Comparison of ENCODE assay signal across 14 cellular contexts in genomic region chr19:16415806-16416205, GRCh38. TPM values are rescaled to one million over a fixed set of nuclear protein-coding genes. Genes with fewer than 3 reads are reported as not detected.
DNase-seq lines count a peak whose midpoint lies in the region; ATAC-seq and TF ChIP-seq lines count a peak whose summit lies in the region.
"Had no signal": no experiment of that assay in that cellular context is flagged by ENCODE, and none has a peak within 500 bp of the region (broad histone marks: within the 10 kb centered on the region; RNA-seq: fewer than 3 reads in every experiment).

No MANE protein-coding gene starts in this region.

- no peaks in the 10 kb centered on the region for H3K27me3 ChIP-seq in osteoblast (ENCODE audit: insufficient read depth, low read length)
- H3K27me3 ChIP-seq in CD4-positive, alpha-beta T cell (ENCODE audit: control insufficient read depth, insufficient read depth, low read length): no peaks in the 10 kb centered on the region
- H3K27me3 ChIP-seq in Karpas-422 (ENCODE audit: low read length): no peaks in the 10 kb centered on the region
- H3K27me3 ChIP-seq: BLaER1 had no signal

- H2AFZ ChIP-seq in osteoblast (ENCODE audit: low read length): no peak overlapping the region
- H2AFZ ChIP-seq in Karpas-422 (ENCODE audit: low read length): no peak overlapping the region

- DNase-seq in activated CD8-positive, alpha-beta T cell treated with anti-CD3 and anti-CD28 coated beads, Interleukin-2, amount 10 ng/mL, durations not matched to agents 7 days and 5 days: no peak
- DNase-seq in activated CD8-positive, alpha-beta T cell treated with anti-CD3 and anti-CD28 coated beads for 36 hours: no peak
- no peak for DNase-seq in memory B cell (ENCODE audit: low spot score in 2 of 2)
- DNase-seq in osteoblast (ENCODE audit: insufficient read length, low spot score, missing footprints): peak; percentile 26
- DNase-seq in CD4-positive, alpha-beta T cell: no peak
- DNase-seq in Karpas-422: no peak
- DNase-seq: CD4-positive, alpha-beta memory T cell; EL; GOT3; H9 had no signal

- no peak overlapping the region for H3K4me3 Mint-ChIP-seq in activated CD8-positive, alpha-beta T cell treated with anti-CD3 and anti-CD28 coated beads, Interleukin-2, amount 10 ng/mL, durations not matched to agents 7 days and 5 days
- H3K4me3 Mint-ChIP-seq in activated CD8-positive, alpha-beta T cell treated with anti-CD3 and anti-CD28 coated beads for 36 hours: no peak overlapping the region
- peak overlapping the region; percentile 17 for H3K4me3 Mint-ChIP-seq in memory B cell
- H3K4me3 Mint-ChIP-seq in CD4-positive, alpha-beta T cell: no peak overlapping the region
- H3K4me3 Mint-ChIP-seq: CD4-positive, alpha-beta memory T cell; H9 had no signal

- ATAC-seq in activated CD8-positive, alpha-beta T cell treated with anti-CD3 and anti-CD28 coated beads, Interleukin-2, amount 10 ng/mL, durations not matched to agents 7 days and 5 days: no peak
- no peak for ATAC-seq in activated CD8-positive, alpha-beta T cell treated with anti-CD3 and anti-CD28 coated beads for 36 hours
- no peak for ATAC-seq in memory B cell (ENCODE audit: low read depth)
- no peak for ATAC-seq in HG03565 (IDR thresholded peaks at IDR 0.05; ENCODE audit: unreplicated experiment)
- no peak for ATAC-seq in CD4-positive, alpha-beta T cell (ENCODE audit: poor library complexity)
- ATAC-seq: K562 had no signal

- peak overlapping the region; percentile 61 for H3K27ac Mint-ChIP-seq in activated CD8-positive, alpha-beta T cell treated with anti-CD3 and anti-CD28 coated beads, Interleukin-2, amount 10 ng/mL, durations not matched to agents 7 days and 5 days
- H3K27ac Mint-ChIP-seq in activated CD8-positive, alpha-beta T cell treated with anti-CD3 and anti-CD28 coated beads for 36 hours: no peak overlapping the region
- H3K27ac Mint-ChIP-seq in memory B cell: peak overlapping the region; percentile 97
- H3K27ac Mint-ChIP-seq in CD4-positive, alpha-beta T cell: no peak overlapping the region
- H3K27ac Mint-ChIP-seq: H9 had no signal

- H3K9me2 ChIP-seq in Karpas-422 (replicated peaks; ENCODE audit: insufficient read depth, low read length): no peaks in the 10 kb centered on the region

- H3K9me3 Mint-ChIP-seq in activated CD8-positive, alpha-beta T cell treated with anti-CD3 and anti-CD28 coated beads, Interleukin-2, amount 10 ng/mL, durations not matched to agents 7 days and 5 days (ENCODE audit: insufficient read depth): no peaks in the 10 kb centered on the region
- no peaks in the 10 kb centered on the region for H3K9me3 Mint-ChIP-seq in activated CD8-positive, alpha-beta T cell treated with anti-CD3 and anti-CD28 coated beads for 36 hours
- no peaks in the 10 kb centered on the region for H3K9me3 Mint-ChIP-seq in memory B cell
- no peaks in the 10 kb centered on the region for H3K9me3 Mint-ChIP-seq in CD4-positive, alpha-beta T cell
- H3K9me3 Mint-ChIP-seq: CD4-positive, alpha-beta memory T cell; H9 had no signal

- H3K36me3 Mint-ChIP-seq in activated CD8-positive, alpha-beta T cell treated with anti-CD3 and anti-CD28 coated beads, Interleukin-2, amount 10 ng/mL, durations not matched to agents 7 days and 5 days (ENCODE audit: low read depth): peaks cover 30% of the 10 kb centered on the region
- peaks cover 31% of the 10 kb centered on the region for H3K36me3 Mint-ChIP-seq in activated CD8-positive, alpha-beta T cell treated with anti-CD3 and anti-CD28 coated beads for 36 hours (ENCODE audit: low read depth)
- H3K36me3 Mint-ChIP-seq in memory B cell: peaks cover 33% of the 10 kb centered on the region
- peaks cover 53% of the 10 kb centered on the region for H3K36me3 Mint-ChIP-seq in CD4-positive, alpha-beta T cell (ENCODE audit: low read depth)

- POLR2A ChIA-PET in activated CD8-positive, alpha-beta T cell treated with anti-CD3 and anti-CD28 coated beads, Interleukin-2, amount 10 ng/mL, durations not matched to agents 7 days and 5 days (lab: Charles Lee): interaction anchor here (1.1 kb wide), 1 partner anchor 8 kb away, joined by 3 read pairs; no protein-coding TSS in a partner anchor
- POLR2A ChIA-PET in activated CD8-positive, alpha-beta T cell treated with anti-CD3 and anti-CD28 coated beads for 36 hours (lab: Charles Lee): no interaction called here
- POLR2A ChIA-PET in CD4-positive, alpha-beta T cell (lab: Charles Lee): no interaction called here

- no peak for TF ChIP-seq CTCF in activated CD8-positive, alpha-beta T cell treated with anti-CD3 and anti-CD28 coated beads for 36 hours (IDR thresholded peaks at IDR 0.05)
- no peak for TF ChIP-seq CTCF in osteoblast (IDR thresholded peaks at IDR 0.05; ENCODE audit: extremely low read depth, low read depth, low read length)
- TF ChIP-seq CTCF in CD4-positive, alpha-beta T cell (IDR thresholded peaks at IDR 0.05): no peak

- H3K4me3 ChIP-seq in osteoblast (ENCODE audit: insufficient read depth, low read length) (no peak overlapping the region), Karpas-422 (ENCODE audit: low read length) (no peak overlapping the region)
- H3K4me3 ChIP-seq: BLaER1, K562 had no signal

- peaks cover 11% of the 10 kb centered on the region for H3K4me1 Mint-ChIP-seq in activated CD8-positive, alpha-beta T cell treated with anti-CD3 and anti-CD28 coated beads, Interleukin-2, amount 10 ng/mL, durations not matched to agents 7 days and 5 days (ENCODE audit: low read depth)
- H3K4me1 Mint-ChIP-seq in activated CD8-positive, alpha-beta T cell treated with anti-CD3 and anti-CD28 coated beads for 36 hours (ENCODE audit: low read depth): peaks cover 11% of the 10 kb centered on the region
- H3K4me1 Mint-ChIP-seq in memory B cell: peaks cover 27% of the 10 kb centered on the region
- H3K4me1 Mint-ChIP-seq in CD4-positive, alpha-beta T cell (ENCODE audit: low read depth): peaks cover 12% of the 10 kb centered on the region

- CTCF ChIA-PET in activated CD8-positive, alpha-beta T cell treated with anti-CD3 and anti-CD28 coated beads, Interleukin-2, amount 10 ng/mL, durations not matched to agents 7 days and 5 days (lab: Charles Lee): interaction anchor here (0.7 to 3.3 kb wide), 2 partner anchors 33 to 168 kb away, joined by 4 to 44 read pairs; no protein-coding TSS in a partner anchor
- CTCF ChIA-PET in activated CD8-positive, alpha-beta T cell treated with anti-CD3 and anti-CD28 coated beads for 36 hours (lab: Charles Lee): interaction anchor here (1.0 to 3.7 kb wide), 3 partner anchors 16 to 169 kb away, joined by 3 to 34 read pairs (median 6); no protein-coding TSS in a partner anchor
- CTCF ChIA-PET in CD4-positive, alpha-beta T cell (lab: Charles Lee): interaction anchor here (1.1 kb wide), 2 partner anchors 29 to 169 kb away, joined by 3 to 4 read pairs; no protein-coding TSS in a partner anchor

- H3K4me2 ChIP-seq in osteoblast (ENCODE audit: insufficient read depth, low read length): no peak overlapping the region
- no peak overlapping the region for H3K4me2 ChIP-seq in Karpas-422 (ENCODE audit: low read depth, low read length, poor library complexity, severe bottlenecking)
- H3K4me2 ChIP-seq: BLaER1 had no signal

- H3K27me3 Mint-ChIP-seq in activated CD8-positive, alpha-beta T cell treated with anti-CD3 and anti-CD28 coated beads, Interleukin-2, amount 10 ng/mL, durations not matched to agents 7 days and 5 days (ENCODE audit: low read depth): no peaks in the 10 kb centered on the region
- no peaks in the 10 kb centered on the region for H3K27me3 Mint-ChIP-seq in activated CD8-positive, alpha-beta T cell treated with anti-CD3 and anti-CD28 coated beads for 36 hours
- no peaks in the 10 kb centered on the region for H3K27me3 Mint-ChIP-seq in memory B cell
- H3K27me3 Mint-ChIP-seq in CD4-positive, alpha-beta T cell: no peaks in the 10 kb centered on the region
- H3K27me3 Mint-ChIP-seq: CD4-positive, alpha-beta memory T cell had no signal

- peaks cover 13% of the 10 kb centered on the region for H4K20me1 ChIP-seq in osteoblast (ENCODE audit: insufficient read depth, low read length)
- H4K20me1 ChIP-seq in Karpas-422 (ENCODE audit: insufficient read depth, low read depth, low read length): 0 out of 2 replicates have a peak, but pooled peaks cover 8% of the 10 kb centered on the region

- H3K9me3 ChIP-seq in osteoblast (ENCODE audit: low read depth, low read length): no peaks in the 10 kb centered on the region
- H3K9me3 ChIP-seq in CD4-positive, alpha-beta T cell (ENCODE audit: control insufficient read depth, low read length): no peaks in the 10 kb centered on the region
- H3K9me3 ChIP-seq in Karpas-422 (ENCODE audit: low read length): no peaks in the 10 kb centered on the region
- H3K9me3 ChIP-seq: BLaER1 had no signal

- H3K36me3 ChIP-seq in osteoblast (ENCODE audit: insufficient read depth, low read length) (peaks cover 58% of the 10 kb centered on the region), Karpas-422 (ENCODE audit: insufficient read depth, low read length) (peaks cover 26% of the 10 kb centered on the region)

- H3K9ac ChIP-seq in Karpas-422 (ENCODE audit: low read length): no peak overlapping the region
- H3K9ac ChIP-seq: BLaER1 had no signal

- H3K4me1 ChIP-seq in osteoblast (ENCODE audit: insufficient read depth, low read length) (no peaks in the 10 kb centered on the region), Karpas-422 (ENCODE audit: low read length) (peaks cover 5% of the 10 kb centered on the region; the same call in 1 of the 2 replicates)

- H3K27ac ChIP-seq in osteoblast (ENCODE audit: low read depth, low read length) (no peak overlapping the region), Karpas-422 (ENCODE audit: low read length) (no peak overlapping the region)
- H3K27ac ChIP-seq in CD4-positive, alpha-beta T cell (ENCODE audit: low read depth, low read length): no peak overlapping the region
- H3K27ac ChIP-seq: 22Rv1, BLaER1 had no signal

- no peaks in the 10 kb centered on the region for H3K79me2 ChIP-seq in osteoblast (ENCODE audit: insufficient read depth, low read length)
- peaks cover 15% of the 10 kb centered on the region for H3K79me2 ChIP-seq in Karpas-422 (ENCODE audit: low read length)

- intact Hi-C loops in activated CD8-positive, alpha-beta T cell treated with anti-CD3 and anti-CD28 coated beads for 36 hours (cut with micrococcal nuclease): no loop called here
- intact Hi-C loops in CD4-positive, alpha-beta T cell (cut with DNase I, micrococcal nuclease): loop anchor here (2.0 to 5.0 kb wide), 5 partner anchors 31 to 789 kb away; no protein-coding TSS in a partner anchor

RNA-seq across cellular contexts. Expression of gene EPS15L1, which starts 56.0 kb away (rescaled TPM):
- 10 to 100 TPM; 34.1 to 35.5 TPM for total RNA-seq in activated CD8-positive, alpha-beta T cell treated with anti-CD3 and anti-CD28 coated beads, Interleukin-2, amount 10 ng/mL, durations not matched to agents 7 days and 5 days
- 10 to 100 TPM; 27.4 to 28.3 TPM for total RNA-seq in activated CD8-positive, alpha-beta T cell treated with anti-CD3 and anti-CD28 coated beads for 36 hours
- total RNA-seq in osteoblast: 13.8 and 15.2 TPM in 2 replicates
- total RNA-seq in CD4-positive, alpha-beta T cell: 10 to 100 TPM; 24.6 to 26.5 TPM
- 35.9 and 65.5 TPM in 2 replicates for total RNA-seq in Karpas-422 (2014; rRNA removed; shearing (Covaris generic); ENCODE audit: low replicate concordance)

Comparison
In these comparisons a context has a peak if more than half of its experiments do, and no peak if none do; other contexts are left out.
1. H3K27ac Mint-ChIP-seq: peak in activated CD8-positive, alpha-beta T cell treated with anti-CD3 and anti-CD28 coated beads, Interleukin-2, amount 10 ng/mL, durations not matched to agents 7 days and 5 days (single experiment) and memory B cell (single experiment); none in activated CD8-positive, alpha-beta T cell treated with anti-CD3 and anti-CD28 coated beads for 36 hours (single experiment) and CD4-positive, alpha-beta T cell (single experiment).